ENCODE assay signal across 8 cellular contexts in the genomic region with DNA sequence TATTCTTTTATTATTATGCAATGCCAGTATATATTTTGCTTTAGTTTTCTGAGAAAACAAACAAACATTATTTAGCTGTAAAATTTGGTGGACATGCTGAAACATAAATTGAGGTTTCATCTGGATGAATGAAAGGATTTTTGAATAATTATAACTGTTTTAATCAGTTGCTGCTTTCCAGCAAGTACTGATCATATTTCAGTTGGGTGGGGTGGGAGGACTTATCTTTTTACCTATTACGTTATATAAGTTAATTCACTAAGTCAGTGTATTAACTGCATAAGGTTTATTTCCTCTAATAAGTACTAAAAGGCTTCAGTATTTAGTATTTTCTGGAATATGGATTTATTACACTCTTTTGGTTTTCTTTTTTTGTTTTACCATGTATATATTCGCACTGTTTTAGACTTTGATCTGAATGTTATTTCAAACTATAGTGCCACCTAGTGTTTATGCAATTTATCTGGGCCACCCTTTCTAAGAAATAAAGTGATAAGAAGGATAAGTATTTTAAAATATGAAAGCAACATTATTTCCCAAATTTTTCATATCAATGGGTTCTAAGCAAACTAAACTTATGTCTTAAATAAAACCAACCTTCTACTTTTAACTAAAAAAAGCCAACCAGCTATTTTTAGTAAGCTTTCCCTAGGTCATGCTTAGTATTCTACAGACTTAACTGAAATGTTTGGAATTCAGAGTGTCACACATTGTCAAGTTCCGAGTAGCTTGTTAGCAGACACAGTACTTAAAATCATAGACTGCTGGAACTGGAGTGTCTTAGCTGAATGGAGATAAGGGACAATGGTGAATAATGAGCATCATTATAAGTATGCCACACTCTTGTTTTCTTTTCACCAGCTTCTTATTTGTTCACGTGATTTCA.
DNase-seq lines count a peak whose midpoint lies in the region; ATAC-seq, FAIRE-seq and TF ChIP-seq lines count a peak whose summit lies in the region.

No MANE protein-coding gene starts in this region.

- no peaks in the 10 kb centered on the region for H3K4me1 Mint-ChIP-seq in neural crest cell
- no peaks in the 10 kb centered on the region for H3K4me1 Mint-ChIP-seq in activated T-helper 17 cell treated with anti-CD3 and anti-CD28 coated beads, Interleukin-2, amount 50 U/mL, for 72 hours

- no peaks in the 10 kb centered on the region for H3K9me3 Mint-ChIP-seq in neural crest cell
- H3K9me3 Mint-ChIP-seq in activated T-helper 17 cell treated with anti-CD3 and anti-CD28 coated beads, Interleukin-2, amount 50 U/mL, for 72 hours = no peaks in the 10 kb centered on the region

- H3K27me3 Mint-ChIP-seq in neural crest cell (ENCODE audit: low read depth) = peaks cover 4% of the 10 kb centered on the region
- peaks cover 7% of the 10 kb centered on the region for H3K27me3 Mint-ChIP-seq in activated T-helper 17 cell treated with anti-CD3 and anti-CD28 coated beads, Interleukin-2, amount 50 U/mL, for 72 hours

- H3K36me3 ChIP-seq in heart right ventricle = no peaks in the 10 kb centered on the region
- no peaks in the 10 kb centered on the region for H3K36me3 ChIP-seq in bronchial epithelial cell (ENCODE audit: control insufficient read depth, insufficient read depth, low read length)

- H3K27ac ChIP-seq in heart right ventricle = no peak overlapping the region

- intact Hi-C loops in heart right ventricle (cut with DNase I) = loop anchor here in 8 of 10 donors (2.0 to 10.0 kb wide), 6 partner anchors 215 to 235 kb away; no protein-coding TSS in a partner anchor
- intact Hi-C loops in Right ventricle myocardium inferior (cut with DNase I) = no loop called here

- H3K4me1 ChIP-seq in heart right ventricle = no peaks in the 10 kb centered on the region

- H3K27ac Mint-ChIP-seq in neural crest cell (ENCODE audit: unreplicated experiment) = no peak overlapping the region
- H3K27ac Mint-ChIP-seq in activated T-helper 17 cell treated with anti-CD3 and anti-CD28 coated beads, Interleukin-2, amount 50 U/mL, for 72 hours = no peak overlapping the region

- 27 to 30% methylated on average over 4 of the region's 4 CpGs for WGBS in heart right ventricle, 2 donors

- no peaks in the 10 kb centered on the region for H3K9me3 ChIP-seq in heart right ventricle

- TF ChIP-seq CTCF in heart right ventricle (IDR thresholded peaks at IDR 0.05) = peak in 8 of 9 donors; percentile 16 to 61 (median 50)
- TF ChIP-seq CTCF in bronchial epithelial cell (IDR thresholded peaks at IDR 0.05; ENCODE audit: insufficient read depth, low read length, severe bottlenecking) = no peak
- TF ChIP-seq CTCF in neural crest cell (conservative IDR thresholded peaks at IDR 0.05) = peak; percentile 80

- H3K4me3 ChIP-seq in heart right ventricle = no peak overlapping the region
- H3K4me3 ChIP-seq in bronchial epithelial cell (ENCODE audit: low read depth, low read length) = no peak overlapping the region

- ATAC-seq in heart right ventricle = no peak
- no peak for ATAC-seq in Right ventricle myocardium inferior
- ATAC-seq in HG03045 (IDR thresholded peaks at IDR 0.05; ENCODE audit: unreplicated experiment) = no peak
- no peak for ATAC-seq in HG02970 (IDR thresholded peaks at IDR 0.05; ENCODE audit: low FRiP score, unreplicated experiment)
- ATAC-seq in activated T-helper 17 cell treated with anti-CD3 and anti-CD28 coated beads, Interleukin-2, amount 50 U/mL, for 72 hours (replicated peaks) = no peak

- H3K36me3 Mint-ChIP-seq in neural crest cell (ENCODE audit: low read depth) = no peaks in the 10 kb centered on the region
- no peaks in the 10 kb centered on the region for H3K36me3 Mint-ChIP-seq in activated T-helper 17 cell treated with anti-CD3 and anti-CD28 coated beads, Interleukin-2, amount 50 U/mL, for 72 hours (ENCODE audit: low read depth)

- peaks cover 0 to 14% (median 6%) of the 10 kb centered on the region in 7 donors for H3K27me3 ChIP-seq in heart right ventricle
- H3K27me3 ChIP-seq in bronchial epithelial cell (ENCODE audit: control insufficient read depth, insufficient read depth, low read length) = peaks cover 5% of the 10 kb centered on the region

- FAIRE-seq in bronchial epithelial cell (lab: Jason Lieb, UNC) = no peak

- H3K4me3 Mint-ChIP-seq in neural crest cell = no peak overlapping the region
- H3K4me3 Mint-ChIP-seq in activated T-helper 17 cell treated with anti-CD3 and anti-CD28 coated beads, Interleukin-2, amount 50 U/mL, for 72 hours = no peak overlapping the region

- DNase-seq in heart right ventricle = no peak
- no peak for DNase-seq in Right ventricle myocardium inferior (ENCODE audit: missing footprints)
- DNase-seq in NCI-H1694 (lab: John Stamatoyannopoulos, UW) = peak; percentile 33
- DNase-seq in bronchial epithelial cell (ENCODE audit: low read depth) = peak; percentile 51
- DNase-seq in neural crest cell (ENCODE audit: low read depth, low spot score) = no peak

Comparison
In these comparisons a context has a peak if more than half of its experiments do, and no peak if none do; other contexts are left out.
1. DNase-seq: peak in NCI-H1694 (single experiment) and bronchial epithelial cell (single experiment); none in heart right ventricle (0 of 2), Right ventricle myocardium inferior (single experiment) and neural crest cell (single experiment).